ENCODE assay signal across 18 cellular contexts in the genomic region with DNA sequence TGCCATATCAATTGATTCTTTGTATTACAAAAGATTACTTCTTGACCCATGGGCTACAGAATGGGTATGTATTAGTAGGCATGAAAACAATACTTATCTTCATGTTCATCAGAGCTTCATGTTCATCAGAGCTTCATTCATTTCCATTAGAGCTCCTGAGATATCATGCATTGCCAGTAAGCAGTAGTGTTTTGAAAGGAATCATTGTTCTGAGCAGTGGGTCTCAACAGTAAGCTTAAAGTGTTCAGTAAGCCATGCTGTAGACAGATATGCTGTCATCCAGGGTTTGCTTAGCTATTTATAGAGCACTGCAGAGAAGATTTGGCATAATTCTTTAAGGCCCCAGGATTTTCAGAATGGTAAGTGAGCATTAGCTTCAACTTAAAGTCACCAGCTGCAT.
DNase-seq lines count a peak whose midpoint lies in the region; ATAC-seq and TF ChIP-seq lines count a peak whose summit lies in the region.
"Had no signal": no experiment of that assay in that cellular context is flagged by ENCODE, and none has a peak within 500 bp of the region (broad histone marks: within the 10 kb centered on the region; RNA-seq: fewer than 3 reads in every experiment).

No MANE protein-coding gene starts in this region.

- no TSS peak for BruUV-seq in PC-3 (replicated peaks; lab: Mats Ljungman, UMichigan)

- no peaks in the 10 kb centered on the region for H3K4me1 ChIP-seq in PC-3 (ENCODE audit: insufficient read depth, low read length)
- no peaks in the 10 kb centered on the region for H3K4me1 ChIP-seq in endodermal cell (ENCODE audit: control insufficient read depth, insufficient read depth, low read length)
- H3K4me1 ChIP-seq in CD8-positive, alpha-beta memory T cell (ENCODE audit: insufficient read depth, low read length) = no peaks in the 10 kb centered on the region
- H3K4me1 ChIP-seq: BE2C, Caco-2 had no signal

- H2AFZ ChIP-seq in PC-3 (ENCODE audit: low read length) = no peak overlapping the region

- ATAC-seq in PC-3 = peak; percentile 33; the same call in 1 of the 2 replicates

- H3K4me1 Mint-ChIP-seq in endodermal cell = peaks cover 15% of the 10 kb centered on the region
- H3K4me1 Mint-ChIP-seq in CD8-positive, alpha-beta memory T cell = no peaks in the 10 kb centered on the region
- H3K4me1 Mint-ChIP-seq: CD14-positive monocyte; CD4-positive, alpha-beta memory T cell; CD4-positive, CD25-positive, alpha-beta regulatory T cell had no signal

- CTCF ChIA-PET in PC-3 (lab: Charles Lee) = no interaction called here
- CTCF ChIA-PET in CD8-positive, alpha-beta memory T cell (lab: Charles Lee) = no interaction called here

- H3K27me3 ChIP-seq in PC-3 (ENCODE audit: low read length) (no peaks in the 10 kb centered on the region), endodermal cell (ENCODE audit: control insufficient read depth, insufficient read depth, low read length, poor library complexity, severe bottlenecking) (no peaks in the 10 kb centered on the region)
- H3K27me3 ChIP-seq in CD8-positive, alpha-beta memory T cell (ENCODE audit: insufficient read depth, low read length, poor library complexity, severe bottlenecking) = no peaks in the 10 kb centered on the region
- H3K27me3 ChIP-seq: BE2C, BLaER1 had no signal

- no peaks in the 10 kb centered on the region for H3K9me2 ChIP-seq in PC-3 (replicated peaks; ENCODE audit: low read length)

- H3K4me3 Mint-ChIP-seq in endodermal cell = no peak overlapping the region
- H3K4me3 Mint-ChIP-seq in CD8-positive, alpha-beta memory T cell = no peak overlapping the region
- H3K4me3 Mint-ChIP-seq: CD14-positive monocyte; CD4-positive, alpha-beta memory T cell; CD4-positive, CD25-positive, alpha-beta regulatory T cell had no signal

- TF ChIP-seq CTCF in PC-3 (conservative IDR thresholded peaks at IDR 0.05; ENCODE audit: low read depth, low read length) (no peak), endodermal cell (conservative IDR thresholded peaks at IDR 0.05) (no peak)

- H3K9me3 Mint-ChIP-seq in endodermal cell = peaks cover 2% of the 10 kb centered on the region
- peaks cover 5 to 15% (median 8%) of the 10 kb centered on the region in 5 donors for H3K9me3 Mint-ChIP-seq in CD8-positive, alpha-beta memory T cell

- H3K9ac ChIP-seq in PC-3 (ENCODE audit: low read length) (no peak overlapping the region), endodermal cell (ENCODE audit: extremely low read depth, low read length, poor library complexity, severe bottlenecking) (no peak overlapping the region)
- H3K9ac ChIP-seq: BLaER1 had no signal

- intact Hi-C loops in PC-3 (cut with micrococcal nuclease) = loop anchor here (10.0 kb wide), 1 partner anchor 600 kb away; the partner anchor contains the start of gene ZNF385D

- in situ Hi-C loops in SK-MEL-5 (cut with HindIII; ENCODE audit: low pct_unique_long_range_greater_than_20kb, low sequenced_read_pairs) = no loop called here

- no peaks in the 10 kb centered on the region for H3K27me3 Mint-ChIP-seq in endodermal cell (ENCODE audit: insufficient read depth)
- H3K27me3 Mint-ChIP-seq in CD8-positive, alpha-beta memory T cell = no peaks in the 10 kb centered on the region
- H3K27me3 Mint-ChIP-seq: CD4-positive, alpha-beta memory T cell; CD4-positive, CD25-positive, alpha-beta regulatory T cell had no signal

- DNase-seq in PC-3 (no peak), SK-MEL-5 (ENCODE audit: low read depth, low spot score) (peak; percentile 92), endodermal cell (no peak), NCI-H446 treated with DMSO at 0.1 percent for 48 hours (lab: John Stamatoyannopoulos, UW) (no peak)
- no peak for DNase-seq in central memory CD4-positive, alpha-beta T cell
- DNase-seq in CD8-positive, alpha-beta memory T cell = no peak
- DNase-seq: 8988T; ACHN; BE2C; C1 segment of cervical spinal cord; Caco-2; Calu3; CD4-positive, alpha-beta memory T cell; CD4-positive, CD25-positive, alpha-beta regulatory T cell; DMS79 treated with DMSO at 0.1 percent for 48 hours; GF-D8 had no signal

- H3K9me3 ChIP-seq in PC-3 (ENCODE audit: low read length) = no peaks in the 10 kb centered on the region
- H3K9me3 ChIP-seq in endodermal cell (ENCODE audit: control insufficient read depth, low read length) = peaks cover 18% of the 10 kb centered on the region
- H3K9me3 ChIP-seq in CD8-positive, alpha-beta memory T cell (ENCODE audit: low read length) = no peaks in the 10 kb centered on the region
- H3K9me3 ChIP-seq: BE2C, Caco-2 had no signal

- peaks cover 2% of the 10 kb centered on the region for H3K36me3 Mint-ChIP-seq in endodermal cell (ENCODE audit: low read depth)
- H3K36me3 Mint-ChIP-seq in CD8-positive, alpha-beta memory T cell = no peaks in the 10 kb centered on the region
- H3K36me3 Mint-ChIP-seq: CD14-positive monocyte; CD4-positive, alpha-beta memory T cell; CD4-positive, CD25-positive, alpha-beta regulatory T cell had no signal

- H3K27ac ChIP-seq in PC-3 (ENCODE audit: low read length) (no peak overlapping the region), endodermal cell (ENCODE audit: low read depth, low read length) (no peak overlapping the region)
- no peak overlapping the region for H3K27ac ChIP-seq in CD8-positive, alpha-beta memory T cell (ENCODE audit: low read depth, low read length)
- H3K27ac ChIP-seq: BLaER1 had no signal

- no peaks in the 10 kb centered on the region for H4K20me1 ChIP-seq in PC-3 (ENCODE audit: low read length)
- H4K20me1 ChIP-seq: BLaER1 had no signal

- no peaks in the 10 kb centered on the region for H3K79me2 ChIP-seq in PC-3 (ENCODE audit: low read length)

- H3K4me3 ChIP-seq in PC-3 (ENCODE audit: low read length) (no peak overlapping the region), endodermal cell (ENCODE audit: low read length) (peak overlapping the region; percentile 41)
- no peak overlapping the region for H3K4me3 ChIP-seq in CD8-positive, alpha-beta memory T cell (ENCODE audit: low read length)
- H3K4me3 ChIP-seq: BLaER1 had no signal

- POLR2A ChIA-PET in PC-3 (lab: Charles Lee; ENCODE audit: unreplicated experiment) = no interaction called here
- POLR2A ChIA-PET in CD8-positive, alpha-beta memory T cell (lab: Charles Lee) = no interaction called here

- no peaks in the 10 kb centered on the region for H3F3A ChIP-seq in PC-3 (ENCODE audit: low read length, unreplicated experiment)

- no peak overlapping the region for H3K27ac Mint-ChIP-seq in endodermal cell
- H3K27ac Mint-ChIP-seq in CD8-positive, alpha-beta memory T cell = no peak overlapping the region
- H3K27ac Mint-ChIP-seq: CD14-positive monocyte; CD4-positive, alpha-beta memory T cell; CD4-positive, CD25-positive, alpha-beta regulatory T cell had no signal

- no peak overlapping the region for H3K4me2 ChIP-seq in PC-3 (ENCODE audit: low read length)

- H3K36me3 ChIP-seq in PC-3 (ENCODE audit: low read depth, low read length) = no peaks in the 10 kb centered on the region
- H3K36me3 ChIP-seq in endodermal cell (ENCODE audit: control insufficient read depth, insufficient read depth, low read length) = no peaks in the 10 kb centered on the region
- no peaks in the 10 kb centered on the region for H3K36me3 ChIP-seq in CD8-positive, alpha-beta memory T cell (ENCODE audit: insufficient read depth, low read length)
- H3K36me3 ChIP-seq: BE2C, BLaER1 had no signal
